ENCODE assay signal across 1 cellular context in the genomic region with DNA sequence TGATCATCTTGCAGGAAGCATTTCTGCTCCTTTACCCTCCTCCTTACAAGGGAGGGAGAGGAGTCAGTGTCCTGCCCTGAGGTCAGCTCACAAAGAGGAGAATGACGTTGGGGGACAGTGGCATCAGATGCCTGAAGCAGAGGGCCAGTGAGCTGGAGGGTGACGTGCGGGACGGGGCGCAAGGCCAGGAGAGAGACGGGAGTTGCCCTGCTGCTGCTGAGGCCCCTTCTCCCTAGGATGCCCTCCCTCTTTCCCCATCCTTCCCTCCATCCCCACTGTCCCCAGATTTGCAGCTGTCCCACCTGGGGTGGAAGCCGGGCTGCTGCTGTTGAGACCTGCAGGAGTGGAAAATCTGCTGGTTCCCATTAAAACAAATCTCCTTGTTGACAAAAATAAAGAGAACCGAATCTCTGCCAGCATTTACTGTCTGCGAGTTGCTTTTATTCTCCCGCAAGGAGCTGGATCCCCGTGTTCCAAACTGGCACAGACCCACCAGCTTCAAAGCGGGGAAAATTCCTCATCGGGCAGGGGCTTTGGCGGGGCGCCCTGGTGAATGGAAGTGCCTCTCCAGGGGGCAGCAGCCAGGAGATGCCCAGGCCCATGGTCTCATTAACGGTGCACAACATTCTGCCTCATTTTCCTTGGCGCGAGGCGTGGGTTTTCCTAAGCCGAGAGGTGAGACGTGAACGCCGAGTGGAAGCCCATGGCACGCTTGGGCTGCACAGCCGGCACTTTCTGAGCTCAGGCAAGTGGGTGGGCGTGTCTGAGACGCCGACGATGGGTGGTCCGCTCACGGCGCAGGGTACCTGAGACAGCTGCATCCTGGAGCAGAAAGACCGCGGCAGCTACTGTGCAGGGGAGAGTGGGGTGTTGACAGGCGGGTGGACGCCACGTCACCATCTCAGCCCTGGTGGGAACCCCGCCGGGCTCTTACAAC.
TF ChIP-seq lines count a peak whose summit lies in the region.

No MANE protein-coding gene starts in this region.

TF ChIP-seq in IMR-90, 13 proteins besides CTCF, POLR2A, EP300 and RAD21 (continued from another document):
- TF ChIP-seq, protein P1, sequence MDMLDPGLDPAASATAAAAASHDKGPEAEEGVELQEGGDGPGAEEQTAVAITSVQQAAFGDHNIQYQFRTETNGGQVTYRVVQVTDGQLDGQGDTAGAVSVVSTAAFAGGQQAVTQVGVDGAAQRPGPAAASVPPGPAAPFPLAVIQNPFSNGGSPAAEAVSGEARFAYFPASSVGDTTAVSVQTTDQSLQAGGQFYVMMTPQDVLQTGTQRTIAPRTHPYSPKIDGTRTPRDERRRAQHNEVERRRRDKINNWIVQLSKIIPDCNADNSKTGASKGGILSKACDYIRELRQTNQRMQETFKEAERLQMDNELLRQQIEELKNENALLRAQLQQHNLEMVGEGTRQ (IDR thresholded peaks at IDR 0.05; ENCODE audit: low read depth, low read length) = no peak
- no peak for TF ChIP-seq CHD1 (IDR thresholded peaks at IDR 0.05; ENCODE audit: low read depth, low read length)
- no peak for TF ChIP-seq MAFK (IDR thresholded peaks at IDR 0.05; ENCODE audit: low read depth, low read length)
- no peak for TF ChIP-seq MXI1 (IDR thresholded peaks at IDR 0.05; ENCODE audit: borderline replicate concordance, low read depth, low read length)
- no peak for TF ChIP-seq NFE2L2 (IDR thresholded peaks at IDR 0.05; ENCODE audit: low read depth, low read length)
- TF ChIP-seq MAZ (IDR thresholded peaks at IDR 0.05; ENCODE audit: borderline replicate concordance, low read depth, low read length) = no peak
- TF ChIP-seq SMC3 (IDR thresholded peaks at IDR 0.05; ENCODE audit: low read depth, low read length) = no peak
- no peak for TF ChIP-seq CEBPB (IDR thresholded peaks at IDR 0.05; ENCODE audit: low read depth, low read length)
- TF ChIP-seq, protein P2, sequence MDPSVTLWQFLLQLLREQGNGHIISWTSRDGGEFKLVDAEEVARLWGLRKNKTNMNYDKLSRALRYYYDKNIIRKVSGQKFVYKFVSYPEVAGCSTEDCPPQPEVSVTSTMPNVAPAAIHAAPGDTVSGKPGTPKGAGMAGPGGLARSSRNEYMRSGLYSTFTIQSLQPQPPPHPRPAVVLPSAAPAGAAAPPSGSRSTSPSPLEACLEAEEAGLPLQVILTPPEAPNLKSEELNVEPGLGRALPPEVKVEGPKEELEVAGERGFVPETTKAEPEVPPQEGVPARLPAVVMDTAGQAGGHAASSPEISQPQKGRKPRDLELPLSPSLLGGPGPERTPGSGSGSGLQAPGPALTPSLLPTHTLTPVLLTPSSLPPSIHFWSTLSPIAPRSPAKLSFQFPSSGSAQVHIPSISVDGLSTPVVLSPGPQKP (IDR thresholded peaks at IDR 0.05; ENCODE audit: borderline replicate concordance, low read depth, low read length) = no peak
